15 cellular contexts compared by ENCODE assay signal in the genomic region with DNA sequence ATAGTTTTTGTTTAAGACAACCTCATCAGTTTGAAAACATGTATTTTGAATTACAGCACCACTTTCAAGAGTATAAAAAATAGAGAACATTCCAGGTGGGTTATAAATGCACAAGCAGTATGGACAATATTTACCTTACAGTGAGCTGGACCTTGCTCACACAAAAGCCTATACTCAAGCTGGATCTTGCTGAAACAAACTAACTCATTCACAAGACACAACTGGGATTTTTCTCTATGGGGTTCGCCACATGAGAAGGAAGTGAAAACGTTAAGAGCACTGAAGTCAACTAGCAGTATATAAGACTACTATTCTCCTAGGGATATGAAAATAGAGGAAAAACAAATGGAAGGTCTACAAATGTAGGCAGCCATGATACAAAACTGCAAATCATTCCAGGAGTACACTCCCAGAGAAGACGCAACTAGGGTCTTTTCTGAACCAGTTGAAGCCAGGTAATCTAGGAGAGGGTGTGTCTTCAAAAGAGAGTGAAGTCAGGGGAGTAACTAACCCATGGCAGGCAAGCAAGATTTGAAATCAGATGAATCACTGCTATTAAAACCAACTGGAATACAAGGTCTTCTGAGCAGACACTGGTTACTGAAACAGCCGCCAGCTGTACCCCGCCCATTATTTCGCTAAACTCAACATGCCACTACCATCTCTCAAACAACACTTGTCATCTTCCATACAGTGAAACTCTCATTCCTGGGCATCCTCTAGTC. TPM values are rescaled to one million over a fixed set of nuclear protein-coding genes. Genes with fewer than 3 reads are reported as not detected.
DNase-seq lines count a peak whose midpoint lies in the region; ATAC-seq and TF ChIP-seq lines count a peak whose summit lies in the region.
"Had no signal": no experiment of that assay in that cellular context is flagged by ENCODE, and none has a peak within 500 bp of the region (broad histone marks: within the 10 kb centered on the region; RNA-seq: fewer than 3 reads in every experiment).

No MANE protein-coding gene starts in this region.

- in situ Hi-C loops in GM23248 (cut with MboI), result no loop called here

- H3K36me3 Mint-ChIP-seq in CD4-positive, CD25-positive, alpha-beta regulatory T cell, result peaks cover 12% of the 10 kb centered on the region
- H3K36me3 Mint-ChIP-seq in activated CD8-positive, alpha-beta T cell treated with anti-CD3 and anti-CD28 coated beads for 36 hours (ENCODE audit: low read depth), result peaks cover 41% of the 10 kb centered on the region
- H3K36me3 Mint-ChIP-seq in memory B cell, result peaks cover 7% of the 10 kb centered on the region

- no peak for ATAC-seq in CD4-positive, CD25-positive, alpha-beta regulatory T cell (ENCODE audit: low read depth in 2 of 2)
- no peak for ATAC-seq in activated CD8-positive, alpha-beta T cell treated with anti-CD3 and anti-CD28 coated beads for 36 hours
- ATAC-seq in memory B cell (ENCODE audit: low read depth) (no peak), GM19328 (IDR thresholded peaks at IDR 0.05; ENCODE audit: unreplicated experiment) (no peak)
- ATAC-seq: left ventricle myocardium superior had no signal

- H3K27me3 ChIP-seq in CD4-positive, CD25-positive, alpha-beta regulatory T cell (ENCODE audit: control insufficient read depth, insufficient read depth, low read length), result no peaks in the 10 kb centered on the region
- H3K27me3 ChIP-seq in GM23248 (replicated peaks; ENCODE audit: insufficient read depth), result no peaks in the 10 kb centered on the region
- H3K27me3 ChIP-seq in effector memory CD4-positive, alpha-beta T cell (replicated peaks; ENCODE audit: control insufficient read depth, insufficient read depth, low read length, poor library complexity, severe bottlenecking), result no peaks in the 10 kb centered on the region
- H3K27me3 ChIP-seq: BE2C had no signal

- DNase-seq in CD4-positive, CD25-positive, alpha-beta regulatory T cell, result no peak
- DNase-seq in GM23248 (peak; percentile 23), memory B cell (ENCODE audit: low spot score in 2 of 2) (no peak)
- no peak for DNase-seq in activated CD8-positive, alpha-beta T cell treated with anti-CD3 and anti-CD28 coated beads for 36 hours
- no peak for DNase-seq in activated CD4-positive, CD25-positive, alpha-beta regulatory T cell (lab: John Stamatoyannopoulos, UW)
- no peak for DNase-seq in effector memory CD4-positive, alpha-beta T cell
- no peak for DNase-seq in activated CD8-positive, alpha-beta memory T cell treated with anti-CD3 and anti-CD28 coated beads, Interleukin-2, amount 50 U/mL, for 4 hours
- DNase-seq: activated CD8-positive, alpha-beta memory T cell treated with anti-CD3 and anti-CD28 coated beads, Interleukin-2, amount 50 U/mL, for 48 hours; BE2C; DND-41; left ventricle myocardium superior; NCI-H2081; NCI-H69; psoas muscle had no signal

- H3K27ac ChIP-seq in CD4-positive, CD25-positive, alpha-beta regulatory T cell (ENCODE audit: insufficient read depth, low read length, poor library complexity, severe bottlenecking), result no peak overlapping the region
- no peak overlapping the region for H3K27ac ChIP-seq in GM23248
- H3K27ac ChIP-seq in effector memory CD4-positive, alpha-beta T cell (ENCODE audit: insufficient read depth, low read length, poor library complexity, severe bottlenecking), result no peak overlapping the region
- H3K27ac ChIP-seq: psoas muscle had no signal

- H3K9me3 Mint-ChIP-seq in CD4-positive, CD25-positive, alpha-beta regulatory T cell, result no peaks in the 10 kb centered on the region
- no peaks in the 10 kb centered on the region for H3K9me3 Mint-ChIP-seq in activated CD8-positive, alpha-beta T cell treated with anti-CD3 and anti-CD28 coated beads for 36 hours
- H3K9me3 Mint-ChIP-seq in memory B cell, result no peaks in the 10 kb centered on the region

- H3K9me2 ChIP-seq in GM23248 (ENCODE audit: insufficient read depth), result no peaks in the 10 kb centered on the region

- H3K36me3 ChIP-seq in CD4-positive, CD25-positive, alpha-beta regulatory T cell (ENCODE audit: control insufficient read depth, insufficient read depth, low read length), result peaks cover 25% of the 10 kb centered on the region
- H3K36me3 ChIP-seq in GM23248 (ENCODE audit: low read depth), result peaks cover 8% of the 10 kb centered on the region; the same call in 1 of the 2 replicates
- H3K36me3 ChIP-seq in effector memory CD4-positive, alpha-beta T cell (ENCODE audit: control insufficient read depth, insufficient read depth, low read length), result peaks cover 12% of the 10 kb centered on the region

- H3K4me3 Mint-ChIP-seq in CD4-positive, CD25-positive, alpha-beta regulatory T cell, result peak overlapping the region in 1 of 4 donors; percentile 29
- no peak overlapping the region for H3K4me3 Mint-ChIP-seq in activated CD8-positive, alpha-beta T cell treated with anti-CD3 and anti-CD28 coated beads for 36 hours
- no peak overlapping the region for H3K4me3 Mint-ChIP-seq in memory B cell

- no peaks in the 10 kb centered on the region for H3K27me3 Mint-ChIP-seq in CD4-positive, CD25-positive, alpha-beta regulatory T cell
- no peaks in the 10 kb centered on the region for H3K27me3 Mint-ChIP-seq in activated CD8-positive, alpha-beta T cell treated with anti-CD3 and anti-CD28 coated beads for 36 hours
- H3K27me3 Mint-ChIP-seq in memory B cell, result no peaks in the 10 kb centered on the region

- POLR2A ChIA-PET in activated CD8-positive, alpha-beta T cell treated with anti-CD3 and anti-CD28 coated beads for 36 hours (lab: Charles Lee), result interaction anchor here (1.8 kb wide), 1 partner anchor 20 kb away, joined by 5 read pairs; no protein-coding TSS in a partner anchor

- peaks cover 17% of the 10 kb centered on the region for H3K4me1 ChIP-seq in CD4-positive, CD25-positive, alpha-beta regulatory T cell (ENCODE audit: control insufficient read depth, insufficient read depth, low read length, poor library complexity, severe bottlenecking)
- H3K4me1 ChIP-seq in GM23248 (ENCODE audit: insufficient read depth), result peaks cover 2% of the 10 kb centered on the region; the same call in 1 of the 2 replicates
- peaks cover 3% of the 10 kb centered on the region for H3K4me1 ChIP-seq in effector memory CD4-positive, alpha-beta T cell (ENCODE audit: control insufficient read depth, insufficient read depth, low read length, poor library complexity, severe bottlenecking)

- intact Hi-C loops in activated CD8-positive, alpha-beta T cell treated with anti-CD3 and anti-CD28 coated beads for 36 hours (cut with micrococcal nuclease), result no loop called here

- peaks cover 29 to 53% (median 38%) of the 10 kb centered on the region in 4 donors for H3K4me1 Mint-ChIP-seq in CD4-positive, CD25-positive, alpha-beta regulatory T cell
- peaks cover 52% of the 10 kb centered on the region for H3K4me1 Mint-ChIP-seq in activated CD8-positive, alpha-beta T cell treated with anti-CD3 and anti-CD28 coated beads for 36 hours (ENCODE audit: low read depth)
- H3K4me1 Mint-ChIP-seq in memory B cell, result peaks cover 16% of the 10 kb centered on the region

- H3K79me2 ChIP-seq in GM23248 (ENCODE audit: insufficient read depth), result peaks cover 100% of the 10 kb centered on the region

- H3K27ac Mint-ChIP-seq in CD4-positive, CD25-positive, alpha-beta regulatory T cell, result peak overlapping the region; percentile 29 to 70 (median 62)
- H3K27ac Mint-ChIP-seq in activated CD8-positive, alpha-beta T cell treated with anti-CD3 and anti-CD28 coated beads for 36 hours, result peak overlapping the region; percentile 18
- peak overlapping the region; percentile 79 for H3K27ac Mint-ChIP-seq in memory B cell

- TF ChIP-seq CTCF in activated CD8-positive, alpha-beta T cell treated with anti-CD3 and anti-CD28 coated beads for 36 hours (IDR thresholded peaks at IDR 0.05), result no peak

- WGBS in GM23248 (ENCODE audit: low coverage in 1 of 2, low lambda C conversion rate in 2 of 2, missing lambda C conversion rate in 2 of 2), 2 experiments, result 77 to 82% methylated on average over 6 of the region's 6 CpGs

- H2AFZ ChIP-seq in GM23248, result no peak overlapping the region

- no peak overlapping the region for H3K4me2 ChIP-seq in GM23248 (ENCODE audit: unreplicated experiment)

- H3K4me3 ChIP-seq in CD4-positive, CD25-positive, alpha-beta regulatory T cell (ENCODE audit: low read depth, low read length), result no peak overlapping the region
- no peak overlapping the region for H3K4me3 ChIP-seq in GM23248
- H3K4me3 ChIP-seq in effector memory CD4-positive, alpha-beta T cell (ENCODE audit: insufficient read depth, low read depth, low read length, poor library complexity, severe bottlenecking), result no peak overlapping the region
- H3K4me3 ChIP-seq: psoas muscle had no signal

- H4K20me1 ChIP-seq in GM23248 (ENCODE audit: insufficient read depth), result 0 out of 2 replicates have a peak, but pooled peaks cover 9% of the 10 kb centered on the region

- peaks cover 3% of the 10 kb centered on the region; the same call in 1 of the 2 replicates for H3F3A ChIP-seq in GM23248 (ENCODE audit: insufficient read depth)

- no peak overlapping the region for H3K9ac ChIP-seq in GM23248

- no peaks in the 10 kb centered on the region for H3K9me3 ChIP-seq in CD4-positive, CD25-positive, alpha-beta regulatory T cell (ENCODE audit: control insufficient read depth in 2 of 2, low read length in 2 of 2)
- no peaks in the 10 kb centered on the region for H3K9me3 ChIP-seq in GM23248 (ENCODE audit: low read depth)
- H3K9me3 ChIP-seq in effector memory CD4-positive, alpha-beta T cell (ENCODE audit: control insufficient read depth, low read length), result no peaks in the 10 kb centered on the region
- H3K9me3 ChIP-seq: BE2C, psoas muscle had no signal

- CTCF ChIA-PET in activated CD8-positive, alpha-beta T cell treated with anti-CD3 and anti-CD28 coated beads for 36 hours (lab: Charles Lee), result interaction anchor here (1.5 kb wide), 1 partner anchor 56 kb away, joined by 8 read pairs; no protein-coding TSS in a partner anchor

RNA-seq across cellular contexts. Expression of a gene that starts 26.5 kb away (rescaled TPM):
- 67.6 TPM for total RNA-seq in CD4-positive, CD25-positive, alpha-beta regulatory T cell
- polyA plus RNA-seq in CD4-positive, CD25-positive, alpha-beta regulatory T cell, result 10 to 100 TPM; 29.6 to 39.3 (median 37.3) TPM
- 49.1 and 59.4 TPM in 2 replicates for total RNA-seq in GM23248 (2014; rRNA removed; shearing (Covaris generic))
- 76.2 and 78.2 TPM in 2 replicates for polyA plus RNA-seq in GM23248 (2016; fragmentation: Nextera tagmentation; extraction: Ambion mirVana)
- 10 to 100 TPM; 57.7 to 60.1 TPM for total RNA-seq in activated CD8-positive, alpha-beta T cell treated with anti-CD3 and anti-CD28 coated beads for 36 hours

RNA-seq across cellular contexts. Expression of a gene that starts 57.6 kb away (rescaled TPM):
- total RNA-seq in CD4-positive, CD25-positive, alpha-beta regulatory T cell, result 105 TPM
- 10 to 100 TPM; 24.4 to 39.6 (median 34.8) TPM for polyA plus RNA-seq in CD4-positive, CD25-positive, alpha-beta regulatory T cell
- 24.2 and 25.3 TPM in 2 replicates for total RNA-seq in GM23248 (2014; rRNA removed; shearing (Covaris generic))
- polyA plus RNA-seq in GM23248 (2016; fragmentation: Nextera tagmentation; extraction: Ambion mirVana), result 35.6 and 36.3 TPM in 2 replicates
- 10 to 100 TPM; 45.2 to 45.9 TPM for total RNA-seq in activated CD8-positive, alpha-beta T cell treated with anti-CD3 and anti-CD28 coated beads for 36 hours

Comparison
In these comparisons a context has a peak if more than half of its experiments do, and no peak if none do; other contexts are left out.
1. H3K27ac Mint-ChIP-seq: peak in every context shown above with its lines; median percentile 79 in memory B cell; 62 in CD4-positive, CD25-positive, alpha-beta regulatory T cell; 18 in activated CD8-positive, alpha-beta T cell treated with anti-CD3 and anti-CD28 coated beads for 36 hours.